In genomic region chr12:51082561-51083139, GRCh38 we compare ENCODE assay signal across 8 cellular contexts. TPM values are rescaled to one million over a fixed set of nuclear protein-coding genes. Genes with fewer than 3 reads are reported as not detected.
DNase-seq lines count a peak whose midpoint lies in the region; ATAC-seq and TF ChIP-seq lines count a peak whose summit lies in the region.

No MANE protein-coding gene starts in this region.

- 0 to 2% methylated on average over 20 of the region's 20 CpGs for WGBS in esophagus squamous epithelium, 2 donors
- 2% methylated on average over 20 of the region's 20 CpGs for WGBS in upper lobe of left lung, 2 donors

- H3K4me1 ChIP-seq in esophagus squamous epithelium = peaks cover 0 to 30% (median 10%) of the 10 kb centered on the region in 3 donors
- H3K4me1 ChIP-seq in muscle layer of duodenum (ENCODE audit: control insufficient read depth in 1 of 2, insufficient read depth in 2 of 2, low read length in 2 of 2) = peaks cover 9 to 13% of the 10 kb centered on the region in 2 donors
- H3K4me1 ChIP-seq in upper lobe of left lung = peaks cover 16 to 31% (median 20%) of the 10 kb centered on the region in 4 donors

- TF ChIP-seq CTCF in esophagus squamous epithelium (IDR thresholded peaks at IDR 0.05) (no peak), upper lobe of left lung (IDR thresholded peaks at IDR 0.05) (no peak)

- no peak for TF ChIP-seq EP300 in upper lobe of left lung (IDR thresholded peaks at IDR 0.05)

- intact Hi-C loops in esophagus squamous epithelium (cut with DNase I) = no loop called here

- ATAC-seq in upper lobe of left lung (ENCODE audit: low FRiP score in 2 of 2) = peak in 1 of 2 donors; percentile 50
- no peak for ATAC-seq in HG02884 (IDR thresholded peaks at IDR 0.05; ENCODE audit: unreplicated experiment)

- H3K4me3 ChIP-seq in esophagus squamous epithelium (peak overlapping the region; percentile 81 to 97 (median 90)), muscle layer of duodenum (ENCODE audit: low read depth in 1 of 2, low read length in 2 of 2) (peak overlapping the region; percentile 85 to 93), upper lobe of left lung (peak overlapping the region; percentile 78 to 85 (median 82))

- peak overlapping the region; percentile 90 to 96 (median 94) for H3K27ac ChIP-seq in esophagus squamous epithelium
- peak overlapping the region; percentile 80 for H3K27ac ChIP-seq in muscle layer of duodenum (ENCODE audit: low read length)
- peak overlapping the region; percentile 91 to 97 (median 93) for H3K27ac ChIP-seq in upper lobe of left lung

- H3K9me3 ChIP-seq in esophagus squamous epithelium (no peaks in the 10 kb centered on the region), muscle layer of duodenum (ENCODE audit: control insufficient read depth in 1 of 2, low read length in 2 of 2) (no peaks in the 10 kb centered on the region), upper lobe of left lung (no peaks in the 10 kb centered on the region)

- H3K36me3 ChIP-seq in esophagus squamous epithelium (no peaks in the 10 kb centered on the region), muscle layer of duodenum (ENCODE audit: control insufficient read depth in 1 of 2, insufficient read depth in 2 of 2, low read length in 2 of 2) (no peaks in the 10 kb centered on the region), upper lobe of left lung (no peaks in the 10 kb centered on the region)

- H3K27me3 ChIP-seq in esophagus squamous epithelium (no peaks in the 10 kb centered on the region), muscle layer of duodenum (ENCODE audit: low read depth, low read length) (no peaks in the 10 kb centered on the region), upper lobe of left lung (no peaks in the 10 kb centered on the region)

- no peak for TF ChIP-seq POLR2A in esophagus squamous epithelium (IDR thresholded peaks at IDR 0.05)
- no peak for TF ChIP-seq POLR2A in upper lobe of left lung (IDR thresholded peaks at IDR 0.05)

- peak; percentile 24 for DNase-seq in NCI-H1105 treated with DMSO at 0.1 percent for 48 hours (lab: John Stamatoyannopoulos, UW)
- DNase-seq in NCI-H1105 (lab: John Stamatoyannopoulos, UW) = no peak
- DNase-seq in NAMALWA (ENCODE audit: low spot score) = peak; percentile 26
- DNase-seq in activated CD8-positive, alpha-beta memory T cell treated with anti-CD3 and anti-CD28 coated beads, Interleukin-2, amount 50 U/mL, for 4 hours = peak; percentile 32
- no peak for DNase-seq in esophagus squamous epithelium (lab: John Stamatoyannopoulos, UW)
- peak in 1 of 2 donors; percentile 26 for DNase-seq in upper lobe of left lung

RNA-seq across cellular contexts. Expression of gene CSRNP2, which starts 0.7 kb away (rescaled TPM):
- total RNA-seq in esophagus squamous epithelium = 10 to 100 TPM in 2 of 4 donors, 1 to 10 TPM in 2; 7.4 to 14.7 (median 10.4) TPM
- total RNA-seq in upper lobe of left lung = 10 to 100 TPM; 20.3 to 29.6 (median 23.5) TPM

RNA-seq across cellular contexts. Expression of gene LETMD1, which starts 34.5 kb away (rescaled TPM):
- total RNA-seq in esophagus squamous epithelium (10 to 100 TPM; 19.1 to 55.3 (median 35.1) TPM), upper lobe of left lung (10 to 100 TPM; 36.3 to 98.9 (median 58.1) TPM)

RNA-seq across cellular contexts. Expression of gene SLC11A2, which starts 56.5 kb away (rescaled TPM):
- total RNA-seq in esophagus squamous epithelium (10 to 100 TPM; 23.6 to 78.9 (median 39.9) TPM), upper lobe of left lung (100 to 1,000 TPM in 1 of 6 donors, 10 to 100 TPM in 5; 67.3 to 110 (median 87.0) TPM)

Comparison
In these comparisons a context has a peak if more than half of its experiments do, and no peak if none do; other contexts are left out.
1. DNase-seq: peak in NCI-H1105 treated with DMSO at 0.1 percent for 48 hours (single experiment), NAMALWA (single experiment) and activated CD8-positive, alpha-beta memory T cell treated with anti-CD3 and anti-CD28 coated beads, Interleukin-2, amount 50 U/mL, for 4 hours (single experiment); none in NCI-H1105 (single experiment) and esophagus squamous epithelium (single experiment).
2. Peak in every context shown above with its lines, with median percentiles within 50 percentile points of each other: H3K27ac ChIP-seq and H3K4me3 ChIP-seq.